8 cellular contexts compared by ENCODE assay signal in the genomic region with DNA sequence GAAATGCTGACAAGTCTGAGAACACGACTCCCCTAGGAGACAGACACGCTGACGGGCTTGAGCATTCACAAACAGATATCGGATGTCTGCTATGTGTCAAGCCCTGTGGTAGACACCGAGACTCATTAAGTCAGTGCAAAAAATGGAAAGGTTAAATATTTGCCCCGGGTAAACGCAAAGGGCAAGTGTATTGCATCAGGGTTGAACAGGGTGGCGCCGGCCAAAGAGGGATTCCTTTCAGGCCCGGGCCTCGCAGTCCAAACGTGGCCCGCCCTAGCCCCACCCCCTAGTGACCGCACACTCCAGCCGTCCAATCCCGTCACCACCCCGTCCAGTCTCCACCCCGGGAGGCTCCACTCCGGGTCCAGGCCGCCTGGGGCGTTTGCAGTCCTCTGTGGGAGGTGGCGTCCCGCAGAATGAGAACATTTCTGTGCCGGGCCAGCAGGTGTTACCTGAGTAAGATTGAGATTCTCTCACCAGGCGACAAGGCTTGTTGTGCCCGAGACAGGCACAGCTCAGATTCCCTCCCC. TPM values are rescaled to one million over a fixed set of nuclear protein-coding genes. Genes with fewer than 3 reads are reported as not detected.
DNase-seq lines count a peak whose midpoint lies in the region; ATAC-seq and TF ChIP-seq lines count a peak whose summit lies in the region.

No MANE protein-coding gene starts in this region.

- TF ChIP-seq CTCF in CD14-positive monocyte (IDR thresholded peaks at IDR 0.05) (no peak), lung (IDR thresholded peaks at IDR 0.05; ENCODE audit: control extremely low read depth, extremely low read depth) (no peak)

- DNase-seq in CD14-positive monocyte (ENCODE audit: low spot score), result peak; percentile 88
- DNase-seq in NCI-H748 (lab: John Stamatoyannopoulos, UW; ENCODE audit: unreplicated experiment), result peak; percentile 83
- peak; percentile 74 for DNase-seq in activated CD4-positive, alpha-beta memory T cell treated with anti-CD3 and anti-CD28 coated beads, Interleukin-2, amount 10 ng/mL, durations not matched to agents 7 days and 5 days
- peak; percentile 93 for DNase-seq in ecto neural progenitor cell (ENCODE audit: low spot score)
- DNase-seq in lung (ENCODE audit: low spot score), result peak; percentile 98
- DNase-seq in stimulated activated CD4-positive, alpha-beta T cell treated with anti-CD3 and anti-CD28 coated beads, TNF-alpha, amount 100 ng/mL, for 24 hours (ENCODE audit: low read depth in 3 of 3), result peak; percentile 31 to 81 (median 60)

- H3K4me1 Mint-ChIP-seq in CD14-positive monocyte, result peaks cover 16% of the 10 kb centered on the region
- peaks cover 16% of the 10 kb centered on the region for H3K4me1 Mint-ChIP-seq in activated CD4-positive, alpha-beta memory T cell treated with anti-CD3 and anti-CD28 coated beads, Interleukin-2, amount 10 ng/mL, durations not matched to agents 7 days and 5 days

- CTCF ChIA-PET in activated CD4-positive, alpha-beta memory T cell treated with anti-CD3 and anti-CD28 coated beads, Interleukin-2, amount 10 ng/mL, durations not matched to agents 7 days and 5 days (lab: Charles Lee), result interaction anchor here (1.3 kb wide), 1 partner anchor 21 kb away, joined by 3 read pairs; no protein-coding TSS in a partner anchor

- intact Hi-C loops in CD14-positive monocyte (cut with micrococcal nuclease), result no loop called here

- H3K4me3 ChIP-seq in lung, result peak overlapping the region; percentile 55

- H3K9me3 Mint-ChIP-seq in CD14-positive monocyte, result peaks cover 0 to 6% (median 4%) of the 10 kb centered on the region in 7 donors
- H3K9me3 Mint-ChIP-seq in activated CD4-positive, alpha-beta memory T cell treated with anti-CD3 and anti-CD28 coated beads, Interleukin-2, amount 10 ng/mL, durations not matched to agents 7 days and 5 days, result no peaks in the 10 kb centered on the region

- ATAC-seq in GM19395 (IDR thresholded peaks at IDR 0.05; ENCODE audit: unreplicated experiment) (peak; percentile 96), HG03520 (IDR thresholded peaks at IDR 0.05; ENCODE audit: unreplicated experiment) (peak; percentile 92), lung (ENCODE audit: insufficient read depth, low FRiP score) (peak; percentile 99)

- 9 to 11% methylated on average over 26 of the region's 26 CpGs for WGBS in lung, 2 donors

- peak overlapping the region in 3 of 7 donors; percentile 69 to 79 (median 74) for H3K27ac Mint-ChIP-seq in CD14-positive monocyte
- no peak overlapping the region for H3K27ac Mint-ChIP-seq in activated CD4-positive, alpha-beta memory T cell treated with anti-CD3 and anti-CD28 coated beads, Interleukin-2, amount 10 ng/mL, durations not matched to agents 7 days and 5 days

- no peaks in the 10 kb centered on the region for H3K4me1 ChIP-seq in lung (ENCODE audit: control insufficient read depth in 2 of 2, insufficient read depth in 2 of 2, low read length in 2 of 2)

- H3K27ac ChIP-seq in lung (ENCODE audit: low read depth in 1 of 2, low read length in 1 of 2), result peak overlapping the region; percentile 80 to 95

- POLR2A ChIA-PET in activated CD4-positive, alpha-beta memory T cell treated with anti-CD3 and anti-CD28 coated beads, Interleukin-2, amount 10 ng/mL, durations not matched to agents 7 days and 5 days (lab: Charles Lee), result interaction anchor here (1.0 to 1.6 kb wide), 2 partner anchors 14 to 17 kb away, joined by 3 read pairs; partner anchors contain the start of gene TMEM9

- peaks cover 6 to 21% (median 11%) of the 10 kb centered on the region in 3 donors for H3K27me3 Mint-ChIP-seq in CD14-positive monocyte (ENCODE audit: low read depth in 3 of 3)
- peaks cover 25% of the 10 kb centered on the region for H3K27me3 Mint-ChIP-seq in activated CD4-positive, alpha-beta memory T cell treated with anti-CD3 and anti-CD28 coated beads, Interleukin-2, amount 10 ng/mL, durations not matched to agents 7 days and 5 days

- peaks cover 2 to 6% of the 10 kb centered on the region in 2 donors for H3K36me3 Mint-ChIP-seq in CD14-positive monocyte
- no peaks in the 10 kb centered on the region for H3K36me3 Mint-ChIP-seq in activated CD4-positive, alpha-beta memory T cell treated with anti-CD3 and anti-CD28 coated beads, Interleukin-2, amount 10 ng/mL, durations not matched to agents 7 days and 5 days (ENCODE audit: low read depth)

- H3K4me3 Mint-ChIP-seq in CD14-positive monocyte, result peak overlapping the region; percentile 88
- peak overlapping the region; percentile 66 for H3K4me3 Mint-ChIP-seq in activated CD4-positive, alpha-beta memory T cell treated with anti-CD3 and anti-CD28 coated beads, Interleukin-2, amount 10 ng/mL, durations not matched to agents 7 days and 5 days

- no peaks in the 10 kb centered on the region for H3K27me3 ChIP-seq in lung (ENCODE audit: control insufficient read depth, insufficient read depth)

- no peaks in the 10 kb centered on the region for H3K9me3 ChIP-seq in lung (ENCODE audit: control insufficient read depth in 2 of 2, insufficient read depth in 1 of 2, low read length in 1 of 2)

- no peaks in the 10 kb centered on the region for H3K36me3 ChIP-seq in lung (ENCODE audit: control insufficient read depth in 2 of 2, insufficient read depth in 2 of 2, low read length in 2 of 2)

RNA-seq across cellular contexts. Expression of gene TMEM9, which starts 16.3 kb away (rescaled TPM):
- 10 to 100 TPM; 22.4 to 43.6 TPM for polyA plus RNA-seq in CD14-positive monocyte
- 10 to 100 TPM; 16.8 to 19.8 TPM for total RNA-seq in activated CD4-positive, alpha-beta memory T cell treated with anti-CD3 and anti-CD28 coated beads, Interleukin-2, amount 10 ng/mL, durations not matched to agents 7 days and 5 days
- 10 to 100 TPM; 73.7 to 89.7 TPM for total RNA-seq in lung
- polyA plus RNA-seq in lung, result 10 to 100 TPM; 64.8 to 81.6 TPM

RNA-seq across cellular contexts. Expression of gene IGFN1, which starts 20.0 kb away (rescaled TPM):
- not detected for polyA plus RNA-seq in CD14-positive monocyte
- total RNA-seq in activated CD4-positive, alpha-beta memory T cell treated with anti-CD3 and anti-CD28 coated beads, Interleukin-2, amount 10 ng/mL, durations not matched to agents 7 days and 5 days, result not detected
- 1 to 10 TPM in 1 of 2 donors, under 1 TPM in 1; 0.97 to 2.0 TPM for total RNA-seq in lung
- polyA plus RNA-seq in lung, result 1 to 10 TPM in 1 of 2 donors, under 1 TPM in 1; 0.25 to 3.6 TPM

RNA-seq across cellular contexts. Expression of gene ASCL5, which starts 43.6 kb away (rescaled TPM):
- not detected for polyA plus RNA-seq in CD14-positive monocyte
- total RNA-seq in activated CD4-positive, alpha-beta memory T cell treated with anti-CD3 and anti-CD28 coated beads, Interleukin-2, amount 10 ng/mL, durations not matched to agents 7 days and 5 days, result not detected
- total RNA-seq in lung, result under 1 TPM in 1 of 2 donors, not detected in 1; 0.25 TPM
- under 1 TPM; 0.01 to 0.14 TPM for polyA plus RNA-seq in lung

RNA-seq across cellular contexts. Expression of gene CACNA1S, which starts 58.4 kb away (rescaled TPM):
- polyA plus RNA-seq in CD14-positive monocyte (not detected), lung (under 1 TPM; 0.01 to 0.02 TPM)
- not detected for total RNA-seq in activated CD4-positive, alpha-beta memory T cell treated with anti-CD3 and anti-CD28 coated beads, Interleukin-2, amount 10 ng/mL, durations not matched to agents 7 days and 5 days
- total RNA-seq in lung, result under 1 TPM in 1 of 2 donors, not detected in 1; 0.20 TPM

Comparison
In these comparisons a context has a peak if more than half of its experiments do, and no peak if none do; other contexts are left out.
1. Peak in every context shown above with its lines: DNase-seq, ATAC-seq, H3K4me3 ChIP-seq and H3K27ac ChIP-seq.